In the genomic region with DNA sequence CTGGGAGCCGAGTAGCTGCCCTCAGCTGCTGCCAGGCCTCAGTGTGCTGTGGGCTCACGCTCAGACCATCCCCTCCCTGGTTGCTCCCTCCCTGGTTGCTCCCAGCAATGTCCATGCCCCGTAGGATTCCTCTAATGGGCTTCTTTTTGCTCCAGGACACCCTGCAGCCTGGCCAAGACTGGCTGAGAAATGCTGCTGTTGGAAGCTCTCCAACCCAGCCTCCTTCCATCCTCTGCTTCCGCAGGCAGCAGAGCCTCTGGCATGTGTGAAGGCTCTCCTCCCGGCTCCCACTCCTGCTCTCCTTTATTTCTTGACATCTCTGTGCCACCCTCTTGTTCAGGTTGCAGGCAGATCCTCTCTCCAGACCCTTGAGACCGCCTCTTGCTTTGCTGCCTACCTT, we compare ENCODE assay signal across 31 cellular contexts. TPM values are rescaled to one million over a fixed set of nuclear protein-coding genes. Genes with fewer than 3 reads are reported as not detected.
"Had no signal": no experiment of that assay in that cellular context is flagged by ENCODE, and none has a peak within 500 bp of the region (broad histone marks: within the 10 kb centered on the region; RNA-seq: fewer than 3 reads in every experiment).

No MANE protein-coding gene starts in this region.

- H3K4me3 ChIP-seq: SJCRH30, SK-N-MC had no signal

- H3K36me3 ChIP-seq: brain microvascular endothelial cell, SJCRH30 had no signal

- DNase-seq: activated CD4-positive, alpha-beta T cell treated with anti-CD3 and anti-CD28 coated beads, Interleukin-2, amount 10 ng/mL, durations not matched to agents 24 days and 14 days; activated CD4-positive, alpha-beta T cell treated with anti-CD3 and anti-CD28 coated beads, Interleukin-2, amount 50 U/mL, for 4 hours; activated CD8-positive, alpha-beta T cell treated with anti-CD3 and anti-CD28 coated beads for 36 hours; activated effector memory CD4-positive, alpha-beta T cell treated with anti-CD3 and anti-CD28 coated beads, Interleukin-2, amount 50 U/mL, for 16 hours; activated naive CD4-positive, alpha-beta T cell; activated naive CD4-positive, alpha-beta T cell treated with anti-CD3 and anti-CD28 coated beads, Interleukin-2, amount 50 U/mL, for 16 hours; activated naive CD8-positive, alpha-beta T cell treated with anti-CD3 and anti-CD28 coated beads for 36 hours; activated T-cell treated with anti-CD3 and anti-CD28 coated beads, Interleukin-2, amount 50 U/mL, for 1 hour; activated T-cell treated with anti-CD3 and anti-CD28 coated beads, Interleukin-2, amount 50 U/mL, for 72 hours; amniotic stem cell; aorta; brain microvascular endothelial cell; central memory CD4-positive, alpha-beta T cell; Karpas-422; NCI-H1105; NCI-H1417 treated with DMSO at 0.1 percent for 48 hours; NCI-H187 treated with DMSO at 0.1 percent for 48 hours; NCI-H2081; NCI-H345; NCI-H524 treated with DMSO at 0.1 percent for 48 hours; NCI-H748 treated with DMSO at 0.1 percent for 48 hours; NK-92 treated with Interleukin-12 subunit alpha and Interleukin-12 subunit beta, amount 100 ng/mL, for 24 hours; SHP77; SJCRH30; T1000 had no signal

- ATAC-seq: activated CD8-positive, alpha-beta T cell treated with anti-CD3 and anti-CD28 coated beads for 36 hours; activated T-cell treated with anti-CD3 and anti-CD28 coated beads, Interleukin-2, amount 50 U/mL, for 72 hours; activated T-helper 17 cell treated with anti-CD3 and anti-CD28 coated beads, Interleukin-2, amount 50 U/mL, for 72 hours had no signal

- H3K4me1 ChIP-seq: SJCRH30 had no signal

- H3K9me3 ChIP-seq: SJCRH30 had no signal

- H3K27me3 ChIP-seq: brain microvascular endothelial cell had no signal

- H3K27ac ChIP-seq: brain microvascular endothelial cell, SJCRH30, SK-N-MC had no signal

RNA-seq across cellular contexts. Expression of a gene that starts 48.7 kb away (rescaled TPM):
- total RNA-seq: activated CD4-positive, alpha-beta T cell treated with anti-CD3 and anti-CD28 coated beads, Interleukin-2, amount 10 ng/mL, durations not matched to agents 24 days and 14 days; activated CD8-positive, alpha-beta memory T cell treated with anti-CD3 and anti-CD28 coated beads for 36 hours; activated CD8-positive, alpha-beta T cell treated with anti-CD3 and anti-CD28 coated beads for 36 hours; activated naive CD8-positive, alpha-beta T cell treated with anti-CD3 and anti-CD28 coated beads for 36 hours; activated T-cell treated with anti-CD3 and anti-CD28 coated beads, Interleukin-2, amount 50 U/mL, for 72 hours; activated T-helper 17 cell treated with anti-CD3 and anti-CD28 coated beads, Interleukin-2, amount 50 U/mL, for 72 hours; MCF 10A; T-helper 1 cell treated with Interleukin-12 subunit alpha and Interleukin-12 subunit beta and Interleukin-4 antibody, amounts not matched to agents 30 ng/mL and 1 ng/mL, for 36 hours; T-helper 2 cell treated with Interferon-gamma antibody and Interleukin-4, amounts not matched to agents 100 ng/mL and 5 ng/mL, for 36 hours had no signal
- polyA plus RNA-seq: aorta had no signal
